12 cellular contexts compared by ENCODE assay signal in genomic region chr2:45891719-45892118, GRCh38.
A peak's percentile ranks its signal among the peaks of the same experiment; 100 is the strongest.
DNase-seq lines count a peak whose midpoint lies in the region; ATAC-seq lines count a peak whose summit lies in the region.
"Had no signal": no experiment of that assay in that cellular context is flagged by ENCODE, and none has a peak within 500 bp of the region (broad histone marks: within the 10 kb centered on the region; RNA-seq: fewer than 3 reads in every experiment).

No MANE protein-coding gene starts in this region.

- ATAC-seq in naive thymus-derived CD8-positive, alpha-beta T cell = no peak
- ATAC-seq in GM19023 (IDR thresholded peaks at IDR 0.05; ENCODE audit: unreplicated experiment) = no peak
- no peak for ATAC-seq in HG02623 (IDR thresholded peaks at IDR 0.05; ENCODE audit: unreplicated experiment)
- ATAC-seq: natural killer cell treated with Interleukin-12 subunit alpha and Interleukin-12 subunit beta and Interleukin-15 and Interleukin-18, amount 100 ng/mL, for 72 hours had no signal

- POLR2A ChIA-PET in naive thymus-derived CD8-positive, alpha-beta T cell (lab: Charles Lee) = no interaction called here

- H3K27me3 Mint-ChIP-seq in naive thymus-derived CD8-positive, alpha-beta T cell = no peaks in the 10 kb centered on the region

- H3K9me3 Mint-ChIP-seq in naive thymus-derived CD8-positive, alpha-beta T cell = no peaks in the 10 kb centered on the region
- H3K9me3 Mint-ChIP-seq: natural killer cell treated with Interleukin-12 subunit alpha and Interleukin-12 subunit beta and Interleukin-15 and Interleukin-18, amount 100 ng/mL, for 72 hours had no signal

- H3K36me3 Mint-ChIP-seq in naive thymus-derived CD8-positive, alpha-beta T cell = no peaks in the 10 kb centered on the region
- H3K36me3 Mint-ChIP-seq: natural killer cell treated with Interleukin-12 subunit alpha and Interleukin-12 subunit beta and Interleukin-15 and Interleukin-18, amount 100 ng/mL, for 72 hours had no signal

- DNase-seq in DMS79 treated with DMSO at 0.1 percent for 48 hours (lab: John Stamatoyannopoulos, UW) (peak; percentile 97), NCI-H146 (lab: John Stamatoyannopoulos, UW) (peak; percentile 92), RPMI8226 (peak; percentile 91), NOMO-1 (lab: John Stamatoyannopoulos, UW; ENCODE audit: unreplicated experiment in 2 of 2) (no peak)
- peak in 2 of 10 donors; percentile 11 to 13 for DNase-seq in naive thymus-derived CD8-positive, alpha-beta T cell
- DNase-seq: Caco-2, right lobe of liver, SIG-M5, stomach had no signal

- peak overlapping the region; percentile 5 to 77 (median 57) for H3K4me3 Mint-ChIP-seq in naive thymus-derived CD8-positive, alpha-beta T cell
- H3K4me3 Mint-ChIP-seq: natural killer cell treated with Interleukin-12 subunit alpha and Interleukin-12 subunit beta and Interleukin-15 and Interleukin-18, amount 100 ng/mL, for 72 hours had no signal

- peaks cover 18 to 88% (median 49%) of the 10 kb centered on the region in 4 donors for H3K4me1 Mint-ChIP-seq in naive thymus-derived CD8-positive, alpha-beta T cell

- peak overlapping the region in 9 of 10 donors; percentile 16 to 95 (median 91) for H3K27ac Mint-ChIP-seq in naive thymus-derived CD8-positive, alpha-beta T cell
- H3K27ac Mint-ChIP-seq: natural killer cell treated with Interleukin-12 subunit alpha and Interleukin-12 subunit beta and Interleukin-15 and Interleukin-18, amount 100 ng/mL, for 72 hours had no signal

Comparison
In these comparisons a context has a peak if more than half of its experiments do, and no peak if none do; other contexts are left out.
1. DNase-seq: peak in DMS79 treated with DMSO at 0.1 percent for 48 hours (single experiment), NCI-H146 (single experiment) and RPMI8226 (single experiment); none in NOMO-1 (0 of 2).